ENCODE assay signal across 27 cellular contexts in the genomic region with DNA sequence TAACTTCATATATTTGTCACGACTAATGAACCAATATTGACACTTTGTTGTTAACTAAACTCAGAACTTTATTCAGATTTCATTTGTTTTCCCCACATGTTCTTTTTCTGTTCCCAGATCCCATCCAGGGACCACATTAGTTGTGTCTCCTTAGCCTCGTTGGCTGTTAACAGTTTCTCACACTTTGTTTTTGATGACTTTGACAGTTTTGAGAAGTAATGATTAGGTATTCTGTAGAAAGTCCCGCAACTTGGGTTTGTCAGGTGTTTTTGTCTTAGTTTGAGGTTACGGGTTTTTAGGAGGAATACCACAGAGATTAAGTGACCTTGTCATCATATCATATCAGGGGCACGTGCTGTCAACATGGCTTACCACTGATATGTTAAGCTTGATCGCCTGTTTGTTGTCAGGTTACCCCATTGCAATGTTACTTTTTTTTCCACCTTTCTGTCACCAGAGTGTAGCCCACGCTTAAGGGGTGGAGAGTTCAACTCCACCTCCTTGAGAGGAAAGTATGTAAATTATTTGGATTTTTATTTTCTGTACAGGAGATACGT.
"Had no signal": no experiment of that assay in that cellular context is flagged by ENCODE, and none has a peak within 500 bp of the region (broad histone marks: within the 10 kb centered on the region; RNA-seq: fewer than 3 reads in every experiment).

No MANE protein-coding gene starts in this region.

- DNase-seq: islet precursor cell; left ventricle myocardium inferior; mesendoderm; naive B cell; natural killer cell; nephron progenitor cell; occipital lobe; retina; right cardiac atrium; sigmoid colon; small intestine; spleen; stimulated activated CD4-positive, alpha-beta T cell treated with anti-CD3 and anti-CD28 coated beads, Interleukin-4, amount 100 ng/mL, for 24 hours; stimulated activated naive CD8-positive, alpha-beta T cell treated with anti-CD3 and anti-CD28 coated beads, Interleukin-15, Interleukin-2, amounts not matched to agents 100 U/mL and 50 U/mL, for 24 hours; stomach; testis; thyroid gland; transverse colon; upper lobe of left lung had no signal

- ATAC-seq: natural killer cell; right cardiac atrium; stimulated activated effector memory CD8-positive, alpha-beta T cell treated with anti-CD3 and anti-CD28 coated beads, Interleukin-12 subunit alpha, Interleukin-12 subunit beta, amount 100 ng/mL, for 72 hours; stimulated activated naive CD8-positive, alpha-beta T cell treated with anti-CD3 and anti-CD28 coated beads, Interleukin-15, Interleukin-2, amounts not matched to agents 100 U/mL and 50 U/mL, for 24 hours had no signal

- H3K27me3 Mint-ChIP-seq: naive B cell had no signal

- H3K36me3 Mint-ChIP-seq: natural killer cell had no signal

- H3K4me3 Mint-ChIP-seq: mesothelial cell of epicardium; naive B cell; natural killer cell; nephron progenitor cell; neural progenitor cell; stimulated activated effector memory CD8-positive, alpha-beta T cell treated with anti-CD3 and anti-CD28 coated beads, Interleukin-12 subunit alpha, Interleukin-12 subunit beta, amount 100 ng/mL, for 72 hours had no signal

- H3K4me2 ChIP-seq: hepatocyte, neural progenitor cell had no signal

- FAIRE-seq: small intestine had no signal

- H3K9me3 Mint-ChIP-seq: natural killer cell; neural progenitor cell; stimulated activated effector memory CD8-positive, alpha-beta T cell treated with anti-CD3 and anti-CD28 coated beads, Interleukin-12 subunit alpha, Interleukin-12 subunit beta, amount 100 ng/mL, for 72 hours had no signal

- H3K4me3 ChIP-seq: hepatocyte, left ventricle myocardium inferior, lung, neural progenitor cell, sigmoid colon, spleen, stomach, testis, thyroid gland, transverse colon, upper lobe of left lung, vagina had no signal

- H3K27ac ChIP-seq: hepatocyte, left ventricle myocardium inferior, neural progenitor cell, neutrophil, parathyroid adenoma, sigmoid colon, spleen, stomach, testis, thyroid gland, transverse colon, upper lobe of left lung, vagina had no signal

- H3K36me3 ChIP-seq: left ventricle myocardium inferior, neural progenitor cell, neutrophil, sigmoid colon, thyroid gland, upper lobe of left lung, vagina had no signal

- H3K27me3 ChIP-seq: hepatocyte, neural progenitor cell, neutrophil, sigmoid colon, spleen, stomach, testis, thyroid gland, transverse colon, upper lobe of left lung, vagina had no signal

- H3K9ac ChIP-seq: neural progenitor cell, parathyroid adenoma had no signal

- H3K27ac Mint-ChIP-seq: mesothelial cell of epicardium; natural killer cell; nephron progenitor cell; neural progenitor cell; stimulated activated effector memory CD8-positive, alpha-beta T cell treated with anti-CD3 and anti-CD28 coated beads, Interleukin-12 subunit alpha, Interleukin-12 subunit beta, amount 100 ng/mL, for 72 hours had no signal

- H3K4me1 ChIP-seq: neural progenitor cell, parathyroid adenoma, testis, thyroid gland had no signal

- H3K9me3 ChIP-seq: left ventricle myocardium inferior, neutrophil, sigmoid colon, spleen, stomach, testis, thyroid gland, transverse colon, upper lobe of left lung, vagina had no signal

- H2AFZ ChIP-seq: hepatocyte, neural progenitor cell, parathyroid adenoma had no signal

- H3K4me1 Mint-ChIP-seq: neural progenitor cell had no signal
